ENCODE assay signal across 9 cellular contexts in the genomic region with DNA sequence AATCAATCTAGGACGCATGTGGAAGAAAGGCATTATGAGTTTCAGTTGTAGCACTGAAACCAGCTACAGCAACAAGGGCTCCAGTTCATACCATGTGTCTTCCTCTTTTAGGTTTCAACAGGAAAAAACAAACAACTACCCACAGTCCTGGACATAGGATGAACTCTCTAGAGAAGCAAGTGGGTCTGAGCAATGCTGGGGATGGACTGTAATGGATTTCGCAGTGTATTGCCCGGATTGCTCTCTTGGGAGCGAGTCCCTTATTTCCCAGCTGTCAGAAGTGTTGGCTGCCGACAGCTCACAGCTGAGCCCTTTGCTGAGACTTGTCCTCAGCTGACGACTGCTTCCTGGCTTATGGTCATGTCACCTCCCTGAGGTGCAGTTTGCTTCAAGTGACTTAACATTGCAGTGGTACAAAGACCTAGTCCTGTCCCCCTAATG. TPM values are rescaled to one million over a fixed set of nuclear protein-coding genes. Genes with fewer than 3 reads are reported as not detected.
DNase-seq lines count a peak whose midpoint lies in the region; ATAC-seq and TF ChIP-seq lines count a peak whose summit lies in the region.
"Had no signal": no experiment of that assay in that cellular context is flagged by ENCODE, and none has a peak within 500 bp of the region (broad histone marks: within the 10 kb centered on the region; RNA-seq: fewer than 3 reads in every experiment).

No MANE protein-coding gene starts in this region.

- ATAC-seq in GM18505 (IDR thresholded peaks at IDR 0.05; ENCODE audit: unreplicated experiment): peak; percentile 70
- ATAC-seq in GM21528 (IDR thresholded peaks at IDR 0.05; ENCODE audit: low FRiP score, unreplicated experiment): peak; percentile 74
- peak; percentile 45 for ATAC-seq in HG03558 (IDR thresholded peaks at IDR 0.05; ENCODE audit: extremely low read depth, unreplicated experiment)

- DNase-seq in LoVo (ENCODE audit: low spot score): no peak
- no peak for DNase-seq in effector memory CD4-positive, alpha-beta T cell
- DNase-seq in stimulated activated CD4-positive, alpha-beta T cell treated with anti-CD3 and anti-CD28 coated beads, Interleukin-4, amount 100 ng/mL, for 1 hour: no peak
- DNase-seq in activated CD4-positive, alpha-beta T cell treated with anti-CD3 and anti-CD28 coated beads, Interleukin-2, amount 50 U/mL, for 1 hour: no peak

- H3K27me3 ChIP-seq in esophagus (ENCODE audit: control insufficient read depth in 1 of 2, insufficient read depth in 2 of 2, low read length in 2 of 2): no peaks in the 10 kb centered on the region
- H3K27me3 ChIP-seq in effector memory CD4-positive, alpha-beta T cell (replicated peaks; ENCODE audit: control insufficient read depth, insufficient read depth, low read length, poor library complexity, severe bottlenecking): no peaks in the 10 kb centered on the region
- H3K27me3 ChIP-seq: SJSA1 had no signal

- no peak overlapping the region for H3K4me3 ChIP-seq in esophagus (ENCODE audit: low read depth in 1 of 2, low read length in 2 of 2)
- H3K4me3 ChIP-seq in effector memory CD4-positive, alpha-beta T cell (ENCODE audit: insufficient read depth, low read depth, low read length, poor library complexity, severe bottlenecking): no peak overlapping the region
- H3K4me3 ChIP-seq: SJSA1 had no signal

- TF ChIP-seq POLR2A in GM18505 (IDR thresholded peaks at IDR 0.05; ENCODE audit: borderline replicate concordance, extremely low read depth, insufficient read depth, insufficient read length): peak; percentile 45

- H3K36me3 ChIP-seq in esophagus (ENCODE audit: control insufficient read depth in 2 of 2, insufficient read depth in 2 of 2, low read length in 1 of 2): no peaks in the 10 kb centered on the region
- no peaks in the 10 kb centered on the region for H3K36me3 ChIP-seq in effector memory CD4-positive, alpha-beta T cell (ENCODE audit: control insufficient read depth, insufficient read depth, low read length)
- H3K36me3 ChIP-seq: SJSA1 had no signal

- WGBS in esophagus, 2 donors: 38 to 49% methylated on average over 6 of the region's 6 CpGs

- peaks cover 3 to 6% of the 10 kb centered on the region in 2 donors for H3K4me1 ChIP-seq in esophagus (ENCODE audit: control insufficient read depth in 2 of 2, insufficient read depth in 2 of 2, low read length in 1 of 2)
- no peaks in the 10 kb centered on the region for H3K4me1 ChIP-seq in effector memory CD4-positive, alpha-beta T cell (ENCODE audit: control insufficient read depth, insufficient read depth, low read length, poor library complexity, severe bottlenecking)
- H3K4me1 ChIP-seq: SJSA1 had no signal

- H3K9me3 ChIP-seq in esophagus (ENCODE audit: control insufficient read depth in 2 of 2, insufficient read depth in 1 of 2, low read depth in 1 of 2, low read length in 1 of 2): no peaks in the 10 kb centered on the region
- no peaks in the 10 kb centered on the region for H3K9me3 ChIP-seq in effector memory CD4-positive, alpha-beta T cell (ENCODE audit: control insufficient read depth, low read length)
- H3K9me3 ChIP-seq: SJSA1 had no signal

- H3K27ac ChIP-seq in esophagus (ENCODE audit: low read depth in 2 of 2, low read length in 1 of 2): peak overlapping the region; percentile 6 to 33
- no peak overlapping the region for H3K27ac ChIP-seq in effector memory CD4-positive, alpha-beta T cell (ENCODE audit: insufficient read depth, low read length, poor library complexity, severe bottlenecking)
- H3K27ac ChIP-seq: SJSA1 had no signal

RNA-seq across cellular contexts. Expression of a gene that starts 12.1 kb away (rescaled TPM):
- 10 to 100 TPM; 28.1 to 37.7 TPM for polyA plus RNA-seq in esophagus
